ENCODE assay signal across 20 cellular contexts in the genomic region with DNA sequence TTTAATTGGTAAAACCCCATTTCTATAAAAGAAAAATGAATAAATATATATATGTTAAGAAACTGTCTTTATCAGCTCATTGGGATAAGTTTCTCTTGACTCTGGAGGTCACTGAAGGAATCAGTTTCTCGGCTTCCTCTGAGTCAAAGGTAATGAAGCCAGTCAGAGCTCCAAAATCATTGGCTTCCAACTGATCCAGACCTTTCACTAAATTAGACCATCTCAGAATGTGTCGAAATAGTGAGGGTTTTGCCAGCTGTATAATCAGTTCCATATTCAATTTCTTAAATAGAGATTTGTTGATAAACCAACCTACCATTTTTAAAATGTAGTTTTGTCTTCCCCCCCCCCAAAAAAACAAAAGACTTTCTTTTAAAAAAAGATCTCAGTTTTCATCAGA.
A peak's percentile ranks its signal among the peaks of the same experiment; 100 is the strongest.
DNase-seq lines count a peak whose midpoint lies in the region; ATAC-seq lines count a peak whose summit lies in the region.
"Had no signal": no experiment of that assay in that cellular context is flagged by ENCODE, and none has a peak within 500 bp of the region (broad histone marks: within the 10 kb centered on the region; RNA-seq: fewer than 3 reads in every experiment).

No MANE protein-coding gene starts in this region.

- peak; percentile 39 for DNase-seq in GM03348 (ENCODE audit: low spot score)
- peak; percentile 46 for DNase-seq in adipocyte (ENCODE audit: low read depth)
- peak; percentile 9 for DNase-seq in fibroblast of gingiva (ENCODE audit: low read depth)
- DNase-seq in sciatic nerve (ENCODE audit: low spot score) = no peak
- DNase-seq in AG20443 (ENCODE audit: low spot score) = no peak
- DNase-seq in NCI-H1048 (lab: John Stamatoyannopoulos, UW) = no peak
- DNase-seq: 8988T; ACHN; Caco-2; CD4-positive, CD25-positive, alpha-beta regulatory T cell; CD8-positive, alpha-beta T cell; DMS153; DND-41; H9 had no signal

- intact Hi-C loops in sciatic nerve (cut with DNase I) = no loop called here

- peak overlapping the region; percentile 61 for H3K4me3 ChIP-seq in adipocyte (ENCODE audit: low read length)
- H3K4me3 ChIP-seq: A549, BLaER1, GM12878, GM23338 had no signal

- H3K9ac ChIP-seq in adipocyte (ENCODE audit: low read length) = peak overlapping the region; percentile 68
- H3K9ac ChIP-seq: BLaER1 had no signal

- H3K27me3 ChIP-seq in adipocyte (replicated peaks; ENCODE audit: control insufficient read depth, insufficient read depth, low read length) = no peaks in the 10 kb centered on the region
- H3K27me3 ChIP-seq: BLaER1 had no signal

- ATAC-seq in sciatic nerve (peak; percentile 86), GM21737 (IDR thresholded peaks at IDR 0.05; ENCODE audit: unreplicated experiment) (no peak)
- ATAC-seq: A549; CD8-positive, alpha-beta T cell; GM12878; GM23338; HCT116 had no signal

- peaks cover 20% of the 10 kb centered on the region for H3K4me1 ChIP-seq in adipocyte (ENCODE audit: control insufficient read depth, insufficient read depth, low read length)
- H3K4me1 ChIP-seq: A549, BLaER1, Caco-2 had no signal

- H3K36me3 ChIP-seq in adipocyte (ENCODE audit: control insufficient read depth, insufficient read depth, low read length, severe bottlenecking) = no peaks in the 10 kb centered on the region
- H3K36me3 ChIP-seq: BLaER1 had no signal

- H3K9me3 ChIP-seq in adipocyte (ENCODE audit: control insufficient read depth, low read length) = no peaks in the 10 kb centered on the region
- H3K9me3 ChIP-seq: A549, BLaER1, Caco-2 had no signal

Comparison
In these comparisons a context has a peak if more than half of its experiments do, and no peak if none do; other contexts are left out.
1. DNase-seq: peak in GM03348 (single experiment), adipocyte (single experiment) and fibroblast of gingiva (single experiment); none in sciatic nerve (single experiment), AG20443 (single experiment) and NCI-H1048 (single experiment).